In the genomic region with DNA sequence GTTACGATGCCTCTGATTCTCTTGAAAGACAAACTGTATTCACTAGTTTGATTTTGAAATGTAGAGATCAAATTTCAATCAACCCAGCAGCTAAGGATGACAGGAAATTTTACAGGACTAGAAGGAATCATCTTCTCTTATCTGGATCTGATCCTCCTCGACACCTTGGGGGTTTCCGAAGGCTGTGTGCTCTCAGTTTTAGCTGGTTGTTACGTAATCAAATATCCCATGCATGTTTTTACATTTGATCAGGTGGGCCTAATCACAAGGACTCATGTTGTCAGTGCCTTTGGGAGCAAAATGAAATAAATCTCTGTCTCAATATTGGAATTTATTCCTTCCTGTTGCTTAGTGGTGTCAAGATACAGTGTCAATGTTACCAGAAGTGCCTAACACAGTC, we compare ENCODE assay signal across 31 cellular contexts.
"Had no signal": no experiment of that assay in that cellular context is flagged by ENCODE, and none has a peak within 500 bp of the region (broad histone marks: within the 10 kb centered on the region; RNA-seq: fewer than 3 reads in every experiment).

No MANE protein-coding gene starts in this region.

- H3K4me1 Mint-ChIP-seq: natural killer cell; neural progenitor cell; stimulated activated memory B cell treated with anti-CD40 and anti-IgM and Interleukin-4, amounts not matched to agents 10 μg/mL and 1 μg/mL and 100 μg/mL, for 72 hours; stimulated activated naive CD8-positive, alpha-beta T cell treated with anti-CD3 and anti-CD28 coated beads, Interleukin-15, amount 100 ng/mL, for 72 hours had no signal

- H3K4me3 Mint-ChIP-seq: natural killer cell; nephron; neural progenitor cell; stimulated activated memory B cell treated with anti-CD40 and anti-IgM and Interleukin-4, amounts not matched to agents 10 μg/mL and 1 μg/mL and 100 μg/mL, for 72 hours; stimulated activated naive CD8-positive, alpha-beta T cell treated with anti-CD3 and anti-CD28 coated beads, Interleukin-15, amount 100 ng/mL, for 72 hours; type B pancreatic cell had no signal

- H3K79me2 ChIP-seq: parathyroid adenoma had no signal

- H2AFZ ChIP-seq: neural progenitor cell, parathyroid adenoma had no signal

- H3K27ac Mint-ChIP-seq: natural killer cell; nephron; neural progenitor cell; progenitor cell of endocrine pancreas; stimulated activated memory B cell treated with anti-CD40 and anti-IgM and Interleukin-4, amounts not matched to agents 10 μg/mL and 1 μg/mL and 100 μg/mL, for 72 hours; stimulated activated naive CD8-positive, alpha-beta T cell treated with anti-CD3 and anti-CD28 coated beads, Interleukin-15, amount 100 ng/mL, for 72 hours; type B pancreatic cell had no signal

- ATAC-seq: natural killer cell; psoas muscle; right cardiac atrium; sciatic nerve; stimulated activated memory B cell treated with anti-CD40 and anti-IgM and Interleukin-4, amounts not matched to agents 10 μg/mL and 1 μg/mL and 100 μg/mL, for 72 hours; stimulated activated naive CD8-positive, alpha-beta T cell treated with anti-CD3 and anti-CD28 coated beads, Interleukin-15, amount 100 ng/mL, for 72 hours; stimulated activated naive CD8-positive, alpha-beta T cell treated with anti-CD3 and anti-CD28 coated beads, Interleukin-15, Interleukin-2, amounts not matched to agents 100 U/mL and 50 U/mL, for 24 hours; upper lobe of right lung had no signal

- H3K27me3 Mint-ChIP-seq: progenitor cell of endocrine pancreas; stimulated activated naive CD8-positive, alpha-beta T cell treated with anti-CD3 and anti-CD28 coated beads, Interleukin-15, amount 100 ng/mL, for 72 hours; type B pancreatic cell had no signal

- H3K4me1 ChIP-seq: neural progenitor cell, parathyroid adenoma, psoas muscle, spleen, suprapubic skin, testis, tibial artery, transverse colon, upper lobe of right lung, uterus had no signal

- H3K9ac ChIP-seq: neural progenitor cell, parathyroid adenoma had no signal

- H3K27me3 ChIP-seq: neural progenitor cell, ovary, spleen, suprapubic skin, testis, tibial artery, transverse colon, upper lobe of right lung, uterus had no signal

- H3K4me3 ChIP-seq: neural progenitor cell, ovary, psoas muscle, skin epidermis, smooth muscle cell, spleen, suprapubic skin, testis, tibial artery, transverse colon, upper lobe of right lung, uterus had no signal

- H3K4me2 ChIP-seq: neural progenitor cell, smooth muscle cell had no signal

- H3K36me3 ChIP-seq: neural progenitor cell, ovary, uterus had no signal

- DNase-seq: natural killer cell; occipital lobe; ovary; posterior cingulate gyrus; psoas muscle; right cardiac atrium; spleen; stimulated activated CD4-positive, alpha-beta T cell treated with anti-CD3 and anti-CD28 coated beads, Interleukin-12 subunit alpha, Interleukin-12 subunit beta, amount 100 ng/mL, for 4 hours; stimulated activated CD4-positive, alpha-beta T cell treated with anti-CD3 and anti-CD28 coated beads, Interleukin-1b, Interleukin-23, amount 100 ng/mL, for 48 hours; stimulated activated CD4-positive, alpha-beta T cell treated with anti-CD3 and anti-CD28 coated beads, Interleukin-4, amount 100 ng/mL, for 1 hour; stimulated activated CD4-positive, alpha-beta T cell treated with anti-CD3 and anti-CD28 coated beads, Interleukin-4, amount 100 ng/mL, for 4 hours; stimulated activated CD8-positive, alpha-beta memory T cell treated with anti-CD3 and anti-CD28 coated beads, Interleukin-4, amount 100 ng/mL, for 48 hours; stimulated activated naive CD4-positive, alpha-beta T cell; stimulated activated naive CD8-positive, alpha-beta T cell treated with anti-CD3 and anti-CD28 coated beads, Interleukin-15, amount 100 ng/mL, for 72 hours; stimulated activated naive CD8-positive, alpha-beta T cell treated with anti-CD3 and anti-CD28 coated beads, Interleukin-15, Interleukin-2, amounts not matched to agents 100 U/mL and 50 U/mL, for 24 hours; substantia nigra; testis; tibial artery; transverse colon; upper lobe of right lung; uterus had no signal

- H3K27ac ChIP-seq: neural progenitor cell, ovary, parathyroid adenoma, psoas muscle, skin epidermis, spleen, suprapubic skin, testis, tibial artery, transverse colon, upper lobe of right lung, uterus had no signal

- H3K9me3 ChIP-seq: ovary, psoas muscle, spleen, suprapubic skin, testis, tibial artery, transverse colon, upper lobe of right lung, uterus had no signal

- H3K9me3 Mint-ChIP-seq: natural killer cell; nephron; neural progenitor cell; stimulated activated memory B cell treated with anti-CD40 and anti-IgM and Interleukin-4, amounts not matched to agents 10 μg/mL and 1 μg/mL and 100 μg/mL, for 72 hours; stimulated activated naive CD8-positive, alpha-beta T cell treated with anti-CD3 and anti-CD28 coated beads, Interleukin-15, amount 100 ng/mL, for 72 hours; type B pancreatic cell had no signal

- H3K36me3 Mint-ChIP-seq: natural killer cell; neural progenitor cell; stimulated activated memory B cell treated with anti-CD40 and anti-IgM and Interleukin-4, amounts not matched to agents 10 μg/mL and 1 μg/mL and 100 μg/mL, for 72 hours; type B pancreatic cell had no signal
